9 cellular contexts compared by ENCODE assay signal in genomic region chr11:67572747-67573419, GRCh38. TPM values are rescaled to one million over a fixed set of nuclear protein-coding genes. Genes with fewer than 3 reads are reported as not detected.
DNase-seq lines count a peak whose midpoint lies in the region; ATAC-seq, FAIRE-seq and TF ChIP-seq lines count a peak whose summit lies in the region.
"Had no signal": no experiment of that assay in that cellular context is flagged by ENCODE, and none has a peak within 500 bp of the region (broad histone marks: within the 10 kb centered on the region; RNA-seq: fewer than 3 reads in every experiment).

No MANE protein-coding gene starts in this region.

- H3K4me1 ChIP-seq in OCI-LY1 (ENCODE audit: insufficient read depth, low read length, severe bottlenecking) (no peaks in the 10 kb centered on the region), tibial artery (no peaks in the 10 kb centered on the region)

- DNase-seq in D721Med (ENCODE audit: insufficient read length, low spot score) (no peak), HL-60 (ENCODE audit: low read depth in 1 of 2, low spot score in 1 of 2) (peak in 1 of 2 experiments; percentile 49), MCF 10A (ENCODE audit: unreplicated experiment) (peak; percentile 78), left colon (peak; percentile 63 to 64), tibial artery (peak in 1 of 2 donors; percentile 41)
- no peak for DNase-seq in stimulated activated effector memory CD8-positive, alpha-beta T cell treated with anti-CD3 and anti-CD28 coated beads, Interleukin-12 subunit alpha, Interleukin-12 subunit beta, amount 100 ng/mL, for 72 hours (ENCODE audit: low spot score in 2 of 2)

- intact Hi-C loops in MCF 10A (cut with micrococcal nuclease) (loop anchor here (1.0 kb wide), 3 partner anchors 11 to 56 kb away; partner anchors contain the start of genes NDUFV1 and NUDT8), left colon (cut with DNase I, micrococcal nuclease) (no loop called here), tibial artery (cut with DNase I; ENCODE audit: low total_unique reads) (loop anchor here (5.0 kb wide), 1 partner anchor 39 kb away; no protein-coding TSS in a partner anchor)

- H3K27me3 Mint-ChIP-seq in MCF 10A (ENCODE audit: insufficient read depth, unreplicated experiment), result no peaks in the 10 kb centered on the region

- ATAC-seq in left colon (peak; percentile 85), HG03196 (IDR thresholded peaks at IDR 0.05; ENCODE audit: unreplicated experiment) (no peak)
- no peak for ATAC-seq in stimulated activated effector memory CD8-positive, alpha-beta T cell treated with anti-CD3 and anti-CD28 coated beads, Interleukin-12 subunit alpha, Interleukin-12 subunit beta, amount 100 ng/mL, for 72 hours

- H4K20me1 ChIP-seq in OCI-LY1 (ENCODE audit: insufficient read depth, low read length), result no peaks in the 10 kb centered on the region

- H3K27ac ChIP-seq in HL-60 (replicated peaks) (no peak overlapping the region), OCI-LY1 (ENCODE audit: low read depth, low read length, poor library complexity, severe bottlenecking) (no peak overlapping the region), tibial artery (no peak overlapping the region)
- H3K27ac ChIP-seq: SK-N-MC had no signal

- no peak overlapping the region for H3K4me3 Mint-ChIP-seq in MCF 10A (ENCODE audit: unreplicated experiment)
- H3K4me3 Mint-ChIP-seq in stimulated activated effector memory CD8-positive, alpha-beta T cell treated with anti-CD3 and anti-CD28 coated beads, Interleukin-12 subunit alpha, Interleukin-12 subunit beta, amount 100 ng/mL, for 72 hours, result no peak overlapping the region

- H3K79me2 ChIP-seq in OCI-LY1 (ENCODE audit: insufficient read depth, low read length), result no peaks in the 10 kb centered on the region

- H3K27me3 ChIP-seq in HL-60 (ENCODE audit: insufficient read depth, poor library complexity, severe bottlenecking) (no peaks in the 10 kb centered on the region), OCI-LY1 (ENCODE audit: insufficient read depth, low read length) (peaks cover 4% of the 10 kb centered on the region; the same call in 1 of the 2 replicates), tibial artery (peaks cover 0 to 39% of the 10 kb centered on the region in 2 donors)

- H3K9me3 Mint-ChIP-seq in MCF 10A (ENCODE audit: unreplicated experiment), result no peaks in the 10 kb centered on the region
- no peaks in the 10 kb centered on the region for H3K9me3 Mint-ChIP-seq in stimulated activated effector memory CD8-positive, alpha-beta T cell treated with anti-CD3 and anti-CD28 coated beads, Interleukin-12 subunit alpha, Interleukin-12 subunit beta, amount 100 ng/mL, for 72 hours

- H3K36me3 ChIP-seq in OCI-LY1 (ENCODE audit: insufficient read depth, low read length), result no peaks in the 10 kb centered on the region
- no peaks in the 10 kb centered on the region for H3K36me3 ChIP-seq in tibial artery

- H3K4me3 ChIP-seq in HL-60 (replicated peaks; ENCODE audit: insufficient read depth, low read length) (no peak overlapping the region), OCI-LY1 (ENCODE audit: low read depth, low read length, poor library complexity, severe bottlenecking) (no peak overlapping the region), tibial artery (no peak overlapping the region)
- H3K4me3 ChIP-seq: SK-N-MC had no signal

- H3K9ac ChIP-seq in OCI-LY1 (ENCODE audit: low read length), result no peak overlapping the region

- H3K9me3 ChIP-seq in OCI-LY1 (ENCODE audit: low read length) (no peaks in the 10 kb centered on the region), tibial artery (no peaks in the 10 kb centered on the region)

- H3K36me3 Mint-ChIP-seq in MCF 10A (ENCODE audit: insufficient read depth, unreplicated experiment), result no peaks in the 10 kb centered on the region
- H3K36me3 Mint-ChIP-seq in stimulated activated effector memory CD8-positive, alpha-beta T cell treated with anti-CD3 and anti-CD28 coated beads, Interleukin-12 subunit alpha, Interleukin-12 subunit beta, amount 100 ng/mL, for 72 hours, result no peaks in the 10 kb centered on the region

- H3K4me2 ChIP-seq in OCI-LY1 (ENCODE audit: low read length), result no peak overlapping the region

- H3F3A ChIP-seq in OCI-LY1 (ENCODE audit: insufficient read depth, low read length), result no peaks in the 10 kb centered on the region

- POLR2A ChIA-PET in MCF 10A (lab: Yijun Ruan, JAX), result interaction anchor here (0.7 to 2.7 kb wide), 3 partner anchors 9 to 19 kb away, joined by 3 to 34 read pairs (median 6); partner anchors contain the start of gene GSTP1

- peaks cover 7% of the 10 kb centered on the region for H3K4me1 Mint-ChIP-seq in MCF 10A (ENCODE audit: insufficient read depth, unreplicated experiment)
- H3K4me1 Mint-ChIP-seq in stimulated activated effector memory CD8-positive, alpha-beta T cell treated with anti-CD3 and anti-CD28 coated beads, Interleukin-12 subunit alpha, Interleukin-12 subunit beta, amount 100 ng/mL, for 72 hours, result peaks cover 5% of the 10 kb centered on the region

- no peak overlapping the region for H2AFZ ChIP-seq in OCI-LY1 (ENCODE audit: low read length)

- no peak for FAIRE-seq in D721Med (lab: Jason Lieb, UNC)

- CTCF ChIA-PET in MCF 10A (lab: Yijun Ruan, JAX), result interaction anchor here (0.7 to 4.2 kb wide), 16 partner anchors 11 to 719 kb away, joined by 3 to 34 read pairs (median 4); partner anchors contain the start of genes ACY3 and GSTP1

- no TSS peak for BruUV-seq in MCF 10A (replicated peaks; lab: Mats Ljungman, UMichigan)

- H3K9me2 ChIP-seq in OCI-LY1 (ENCODE audit: low read depth, low read length), result no peaks in the 10 kb centered on the region

- peak; percentile 87 for TF ChIP-seq CTCF in D721Med (IDR thresholded peaks at IDR 0.05; ENCODE audit: insufficient read depth, missing control alignments)
- peak; percentile 53 for TF ChIP-seq CTCF in HL-60 (IDR thresholded peaks at IDR 0.05; ENCODE audit: insufficient read depth, low read length)
- TF ChIP-seq CTCF in OCI-LY1 (IDR thresholded peaks at IDR 0.05; ENCODE audit: low read length), result peak; percentile 57
- peak; percentile 87 for TF ChIP-seq CTCF in MCF 10A (IDR thresholded peaks at IDR 0.05; ENCODE audit: unreplicated experiment)
- TF ChIP-seq CTCF in tibial artery (IDR thresholded peaks at IDR 0.05), result peak; percentile 63 to 72

- H3K27ac Mint-ChIP-seq in MCF 10A (ENCODE audit: low read depth, unreplicated experiment), result no peak overlapping the region
- no peak overlapping the region for H3K27ac Mint-ChIP-seq in stimulated activated effector memory CD8-positive, alpha-beta T cell treated with anti-CD3 and anti-CD28 coated beads, Interleukin-12 subunit alpha, Interleukin-12 subunit beta, amount 100 ng/mL, for 72 hours

RNA-seq across cellular contexts. Expression of gene GSTP1, which starts 10.7 kb away (rescaled TPM):
- total RNA-seq in MCF 10A (2022), result 1,641 and 1,733 TPM in 2 replicates
- total RNA-seq in left colon, result 100 to 1,000 TPM; 323 to 390 TPM

RNA-seq across cellular contexts. Expression of gene NDUFV1, which starts 33.9 kb away (rescaled TPM):
- 158 and 223 TPM in 2 replicates for total RNA-seq in MCF 10A (2022)
- 100 to 1,000 TPM; 292 to 377 TPM for total RNA-seq in left colon

RNA-seq across cellular contexts. Expression of gene CABP2, which starts 49.6 kb away (rescaled TPM):
- not detected in 2 replicates for total RNA-seq in MCF 10A (2022)
- total RNA-seq in left colon, result not detected

RNA-seq across cellular contexts. Expression of gene NUDT8, which starts 56.9 kb away (rescaled TPM):
- 3.6 and 6.9 TPM in 2 replicates for total RNA-seq in MCF 10A (2022)
- total RNA-seq in left colon, result 10 to 100 TPM; 28.8 to 49.8 TPM

Comparison
In these comparisons a context has a peak if more than half of its experiments do, and no peak if none do; other contexts are left out.
1. DNase-seq: peak in MCF 10A (single experiment) and left colon (2 of 2); none in D721Med (single experiment) and stimulated activated effector memory CD8-positive, alpha-beta T cell treated with anti-CD3 and anti-CD28 coated beads, Interleukin-12 subunit alpha, Interleukin-12 subunit beta, amount 100 ng/mL, for 72 hours (0 of 2).
2. intact Hi-C loops: an anchor here in MCF 10A (1.0 kb wide) and tibial artery (5.0 kb wide); none called in left colon.
3. Peak in every context shown above with its lines, with median percentiles within 50 percentile points of each other: CTCF ChIP-seq.